ENCODE assay signal across 27 cellular contexts in genomic region chrX:1477229-1477628, GRCh38. TPM values are rescaled to one million over a fixed set of nuclear protein-coding genes. Genes with fewer than 3 reads are reported as not detected.
DNase-seq lines count a peak whose midpoint lies in the region; ATAC-seq lines count a peak whose summit lies in the region.
"Had no signal": no experiment of that assay in that cellular context is flagged by ENCODE, and none has a peak within 500 bp of the region (broad histone marks: within the 10 kb centered on the region; RNA-seq: fewer than 3 reads in every experiment).

No MANE protein-coding gene starts in this region.

- H3K27me3 Mint-ChIP-seq in activated naive CD4-positive, alpha-beta T cell treated with anti-CD3 and anti-CD28 coated beads, Interleukin-2, amount 50 U/mL, for 24 hours: no peaks in the 10 kb centered on the region
- H3K27me3 Mint-ChIP-seq in activated T-helper 2 cell treated with anti-CD3 and anti-CD28 coated beads, Interferon-gamma antibody, Interleukin-2, Interleukin-4, amounts not matched to agents 10 μg/mL and 5 μg/mL and 100 μg/mL, durations not matched to agents 14 hours and 24 hours and 36 hours (ENCODE audit: low read depth): no peaks in the 10 kb centered on the region
- no peaks in the 10 kb centered on the region for H3K27me3 Mint-ChIP-seq in stimulated activated memory B cell treated with anti-CD40 and anti-IgM and Interleukin-4, amounts not matched to agents 10 μg/mL and 1 μg/mL and 100 μg/mL, for 72 hours

- no peak for ATAC-seq in activated naive CD4-positive, alpha-beta T cell treated with anti-CD3 and anti-CD28 coated beads, Interleukin-2, amount 50 U/mL, for 72 hours
- no peak for ATAC-seq in stimulated activated memory B cell treated with anti-CD40 and anti-IgM and Interleukin-4, amounts not matched to agents 10 μg/mL and 1 μg/mL and 100 μg/mL, for 72 hours
- ATAC-seq: activated CD4-positive, CD25-positive, alpha-beta regulatory T cell treated with anti-CD3 and anti-CD28 coated beads, Interleukin-2, amount 50 U/mL, for 24 hours; left cardiac atrium had no signal

- H3K36me3 Mint-ChIP-seq in activated naive CD4-positive, alpha-beta T cell treated with anti-CD3 and anti-CD28 coated beads, Interleukin-2, amount 50 U/mL, for 24 hours: peaks cover 41% of the 10 kb centered on the region
- peaks cover 17 to 40% of the 10 kb centered on the region in 2 donors for H3K36me3 Mint-ChIP-seq in activated naive CD4-positive, alpha-beta T cell treated with anti-CD3 and anti-CD28 coated beads, Interleukin-2, amount 50 U/mL, for 72 hours
- H3K36me3 Mint-ChIP-seq in activated T-helper 2 cell treated with anti-CD3 and anti-CD28 coated beads, Interferon-gamma antibody, Interleukin-2, Interleukin-4, amounts not matched to agents 10 μg/mL and 5 μg/mL and 100 μg/mL, durations not matched to agents 14 hours and 24 hours and 36 hours (ENCODE audit: low read depth): peaks cover 83% of the 10 kb centered on the region
- H3K36me3 Mint-ChIP-seq in stimulated activated memory B cell treated with anti-CD40 and anti-IgM and Interleukin-4, amounts not matched to agents 10 μg/mL and 1 μg/mL and 100 μg/mL, for 72 hours: peaks cover 88% of the 10 kb centered on the region
- H3K36me3 Mint-ChIP-seq: type B pancreatic cell had no signal

- H3K27ac Mint-ChIP-seq in activated naive CD4-positive, alpha-beta T cell treated with anti-CD3 and anti-CD28 coated beads, Interleukin-2, amount 50 U/mL, for 24 hours: peak overlapping the region; percentile 12
- H3K27ac Mint-ChIP-seq in activated naive CD4-positive, alpha-beta T cell treated with anti-CD3 and anti-CD28 coated beads, Interleukin-2, amount 50 U/mL, for 72 hours: peak overlapping the region in 1 of 2 donors; percentile 91
- peak overlapping the region; percentile 75 for H3K27ac Mint-ChIP-seq in activated T-helper 2 cell treated with anti-CD3 and anti-CD28 coated beads, Interferon-gamma antibody, Interleukin-2, Interleukin-4, amounts not matched to agents 10 μg/mL and 5 μg/mL and 100 μg/mL, durations not matched to agents 14 hours and 24 hours and 36 hours
- peak overlapping the region; percentile 69 for H3K27ac Mint-ChIP-seq in stimulated activated memory B cell treated with anti-CD40 and anti-IgM and Interleukin-4, amounts not matched to agents 10 μg/mL and 1 μg/mL and 100 μg/mL, for 72 hours
- H3K27ac Mint-ChIP-seq: nephron, type B pancreatic cell had no signal

- peaks cover 88% of the 10 kb centered on the region for H3K4me1 Mint-ChIP-seq in activated naive CD4-positive, alpha-beta T cell treated with anti-CD3 and anti-CD28 coated beads, Interleukin-2, amount 50 U/mL, for 24 hours
- H3K4me1 Mint-ChIP-seq in activated T-helper 2 cell treated with anti-CD3 and anti-CD28 coated beads, Interferon-gamma antibody, Interleukin-2, Interleukin-4, amounts not matched to agents 10 μg/mL and 5 μg/mL and 100 μg/mL, durations not matched to agents 14 hours and 24 hours and 36 hours (ENCODE audit: low read depth): peaks cover 60% of the 10 kb centered on the region
- H3K4me1 Mint-ChIP-seq in stimulated activated memory B cell treated with anti-CD40 and anti-IgM and Interleukin-4, amounts not matched to agents 10 μg/mL and 1 μg/mL and 100 μg/mL, for 72 hours: peaks cover 91% of the 10 kb centered on the region

- H3K9me3 ChIP-seq in KOPT-K1 (ENCODE audit: insufficient read depth, low read length, poor library complexity, severe bottlenecking): peaks cover 15% of the 10 kb centered on the region

- H3K27ac ChIP-seq in KOPT-K1 (ENCODE audit: low read depth, low read length, poor library complexity, severe bottlenecking): peak overlapping the region; percentile 49
- H3K27ac ChIP-seq: breast epithelium, GM23248, SJCRH30 had no signal

- intact Hi-C loops in activated T-helper 2 cell treated with anti-CD3 and anti-CD28 coated beads, Interferon-gamma antibody, Interleukin-2, Interleukin-4, amounts not matched to agents 10 μg/mL and 5 μg/mL and 100 μg/mL, durations not matched to agents 14 hours and 24 hours and 36 hours (cut with micrococcal nuclease): no loop called here

- DNase-seq in activated naive CD4-positive, alpha-beta T cell treated with anti-CD3 and anti-CD28 coated beads, Interleukin-2, amount 50 U/mL, for 72 hours (ENCODE audit: low spot score in 2 of 2): no peak
- DNase-seq in activated T-helper 2 cell treated with anti-CD3 and anti-CD28 coated beads, Interferon-gamma antibody, Interleukin-2, Interleukin-4, amounts not matched to agents 10 μg/mL and 5 μg/mL and 100 μg/mL, durations not matched to agents 14 hours and 24 hours and 36 hours (ENCODE audit: low spot score): no peak
- no peak for DNase-seq in kidney glomerular epithelial cell (lab: John Stamatoyannopoulos, UW)
- DNase-seq in activated CD8-positive, alpha-beta memory T cell treated with anti-CD3 and anti-CD28 coated beads for 24 hours: no peak
- DNase-seq: activated naive CD4-positive, alpha-beta T cell treated with anti-CD3 and anti-CD28 coated beads, Interleukin-2, amount 50 U/mL, for 16 hours; anterior cingulate cortex; DMS79 treated with DMSO at 0.1 percent for 48 hours; GM23248; IMR-90; left cardiac atrium; NCI-H1092; NCI-H187 treated with DMSO at 0.1 percent for 48 hours; NCI-H2171 treated with DMSO at 0.1 percent for 48 hours; NCI-H510A treated with DMSO at 0.1 percent for 48 hours; RPMI8226; SJCRH30; stimulated activated CD4-positive, alpha-beta T cell treated with anti-CD3 and anti-CD28 coated beads, Interleukin-4, amount 100 ng/mL, for 24 hours had no signal

- peaks cover 71% of the 10 kb centered on the region for H3K36me3 ChIP-seq in KOPT-K1 (ENCODE audit: insufficient read depth, low read length)
- H3K36me3 ChIP-seq: breast epithelium, SJCRH30 had no signal

- no peak overlapping the region for H3K4me3 Mint-ChIP-seq in activated naive CD4-positive, alpha-beta T cell treated with anti-CD3 and anti-CD28 coated beads, Interleukin-2, amount 50 U/mL, for 24 hours
- H3K4me3 Mint-ChIP-seq in activated T-helper 2 cell treated with anti-CD3 and anti-CD28 coated beads, Interferon-gamma antibody, Interleukin-2, Interleukin-4, amounts not matched to agents 10 μg/mL and 5 μg/mL and 100 μg/mL, durations not matched to agents 14 hours and 24 hours and 36 hours (ENCODE audit: low read depth): no peak overlapping the region
- no peak overlapping the region for H3K4me3 Mint-ChIP-seq in stimulated activated memory B cell treated with anti-CD40 and anti-IgM and Interleukin-4, amounts not matched to agents 10 μg/mL and 1 μg/mL and 100 μg/mL, for 72 hours
- H3K4me3 Mint-ChIP-seq: nephron, type B pancreatic cell had no signal

- peaks cover 12% of the 10 kb centered on the region for H3K9me3 Mint-ChIP-seq in activated naive CD4-positive, alpha-beta T cell treated with anti-CD3 and anti-CD28 coated beads, Interleukin-2, amount 50 U/mL, for 24 hours
- peaks cover 26 to 40% of the 10 kb centered on the region in 2 donors for H3K9me3 Mint-ChIP-seq in activated naive CD4-positive, alpha-beta T cell treated with anti-CD3 and anti-CD28 coated beads, Interleukin-2, amount 50 U/mL, for 72 hours
- H3K9me3 Mint-ChIP-seq in activated T-helper 2 cell treated with anti-CD3 and anti-CD28 coated beads, Interferon-gamma antibody, Interleukin-2, Interleukin-4, amounts not matched to agents 10 μg/mL and 5 μg/mL and 100 μg/mL, durations not matched to agents 14 hours and 24 hours and 36 hours: peaks cover 44% of the 10 kb centered on the region
- H3K9me3 Mint-ChIP-seq in stimulated activated memory B cell treated with anti-CD40 and anti-IgM and Interleukin-4, amounts not matched to agents 10 μg/mL and 1 μg/mL and 100 μg/mL, for 72 hours: peaks cover 42% of the 10 kb centered on the region

RNA-seq across cellular contexts. Expression of gene ASMTL, which starts 24.5 kb away (rescaled TPM):
- total RNA-seq in activated naive CD4-positive, alpha-beta T cell treated with anti-CD3 and anti-CD28 coated beads, Interleukin-2, amount 50 U/mL, for 72 hours: 10 to 100 TPM; 54.9 to 58.0 TPM
- total RNA-seq in activated T-helper 2 cell treated with anti-CD3 and anti-CD28 coated beads, Interferon-gamma antibody, Interleukin-2, Interleukin-4, amounts not matched to agents 10 μg/mL and 5 μg/mL and 100 μg/mL, durations not matched to agents 14 hours and 24 hours and 36 hours: 41.8 and 42.6 TPM in 2 replicates

RNA-seq across cellular contexts. Expression of gene P2RY8, which starts 59.8 kb away (rescaled TPM):
- total RNA-seq in activated naive CD4-positive, alpha-beta T cell treated with anti-CD3 and anti-CD28 coated beads, Interleukin-2, amount 50 U/mL, for 72 hours: 10 to 100 TPM; 18.9 TPM
- total RNA-seq in activated T-helper 2 cell treated with anti-CD3 and anti-CD28 coated beads, Interferon-gamma antibody, Interleukin-2, Interleukin-4, amounts not matched to agents 10 μg/mL and 5 μg/mL and 100 μg/mL, durations not matched to agents 14 hours and 24 hours and 36 hours: 33.1 and 34.5 TPM in 2 replicates
- total RNA-seq: endothelial cell of umbilical vein, GM23248, IMR-90, osteoblast, pulmonary artery endothelial cell had no signal
